ENCODE assay signal across 8 cellular contexts in genomic region chr2:128027801-128028667, GRCh38. TPM values are rescaled to one million over a fixed set of nuclear protein-coding genes. Genes with fewer than 3 reads are reported as not detected.
A peak's percentile ranks its signal among the peaks of the same experiment; 100 is the strongest.
DNase-seq lines count a peak whose midpoint lies in the region; ATAC-seq and TF ChIP-seq lines count a peak whose summit lies in the region.

TSS of gene SAP130 (minus strand) at chr2:128028059. CDS start at chr2:128026292, 1,767 bp downstream.

- H3K9ac ChIP-seq in parathyroid adenoma, result peak within 1 kb of the TSS; percentile 85

- H3K36me3 ChIP-seq in cardiac muscle cell (peaks cover 2% of the 10 kb centered on the region), parathyroid adenoma (ENCODE audit: control insufficient read depth, insufficient read depth, low read length) (no peaks in the 10 kb centered on the region), tibial nerve (peaks cover 0 to 3% (median 0%) of the 10 kb centered on the region in 3 donors)

- TF ChIP-seq EP300 in tibial nerve (IDR thresholded peaks at IDR 0.05), result peak; percentile 62 to 64

- TF ChIP-seq CTCF in GM13976 (IDR thresholded peaks at IDR 0.05; ENCODE audit: borderline replicate concordance, control extremely low read depth, extremely low read depth, insufficient read depth, missing control alignments) (no peak), cardiac muscle cell (IDR thresholded peaks at IDR 0.05; ENCODE audit: low read depth, low read length) (no peak), parathyroid adenoma (IDR thresholded peaks at IDR 0.05) (no peak), tibial nerve (IDR thresholded peaks at IDR 0.05) (no peak)

- no peaks in the 10 kb centered on the region for H3K9me3 Mint-ChIP-seq in activated naive CD8-positive, alpha-beta T cell treated with anti-CD3 and anti-CD28 coated beads, Interleukin-2, amount 50 U/mL, for 24 hours

- no peaks in the 10 kb centered on the region for H3K36me3 Mint-ChIP-seq in activated naive CD8-positive, alpha-beta T cell treated with anti-CD3 and anti-CD28 coated beads, Interleukin-2, amount 50 U/mL, for 24 hours (ENCODE audit: low read depth)

- H3K4me3 ChIP-seq in cardiac muscle cell (peak within 1 kb of the TSS; percentile 93), parathyroid adenoma (ENCODE audit: low read depth, low read length) (peak within 1 kb of the TSS; percentile 89), tibial nerve (peak within 1 kb of the TSS; percentile 70 to 97 (median 80))

- H3K27me3 ChIP-seq in cardiac muscle cell, result peaks cover 5% of the 10 kb centered on the region
- no peaks in the 10 kb centered on the region for H3K27me3 ChIP-seq in parathyroid adenoma (ENCODE audit: control insufficient read depth, insufficient read depth, low read length)
- H3K27me3 ChIP-seq in tibial nerve, result no peaks in the 10 kb centered on the region

- in situ Hi-C loops in GM13976 (cut with MboI; ENCODE audit: low sequenced_read_pairs, unreplicated experiment), result no loop called here

- peaks cover 16% of the 10 kb centered on the region for H3K4me1 Mint-ChIP-seq in activated naive CD8-positive, alpha-beta T cell treated with anti-CD3 and anti-CD28 coated beads, Interleukin-2, amount 50 U/mL, for 24 hours

- DNase-seq in GM13976 (ENCODE audit: low spot score) (peak; percentile 98), NCI-H1436 treated with DMSO at 0.1 percent for 48 hours (lab: John Stamatoyannopoulos, UW) (peak; percentile 38), T follicular helper cell (ENCODE audit: low read depth) (peak; percentile 98), cardiac muscle cell (ENCODE audit: low read depth in 1 of 2, low spot score in 1 of 2) (peak; percentile 98), tibial nerve (ENCODE audit: low spot score in 2 of 2) (peak; percentile 96 to 98)
- peak; percentile 98 for DNase-seq in activated naive CD8-positive, alpha-beta T cell treated with anti-CD3 and anti-CD28 coated beads, Interleukin-2, amount 50 U/mL, for 24 hours

- no peaks in the 10 kb centered on the region for H3K27me3 Mint-ChIP-seq in activated naive CD8-positive, alpha-beta T cell treated with anti-CD3 and anti-CD28 coated beads, Interleukin-2, amount 50 U/mL, for 24 hours

- peak within 1 kb of the TSS; percentile 92 for H2AFZ ChIP-seq in parathyroid adenoma

- no peaks in the 10 kb centered on the region for H3K9me3 ChIP-seq in cardiac muscle cell (ENCODE audit: low read depth)
- H3K9me3 ChIP-seq in parathyroid adenoma (ENCODE audit: control insufficient read depth, low read length), result no peaks in the 10 kb centered on the region
- no peaks in the 10 kb centered on the region for H3K9me3 ChIP-seq in tibial nerve

- peak within 1 kb of the TSS; percentile 85 for H3K4me2 ChIP-seq in parathyroid adenoma (ENCODE audit: low read length)

- peaks cover 28% of the 10 kb centered on the region for H3K79me2 ChIP-seq in parathyroid adenoma

- peak within 1 kb of the TSS; percentile 82 for H3K27ac Mint-ChIP-seq in activated naive CD8-positive, alpha-beta T cell treated with anti-CD3 and anti-CD28 coated beads, Interleukin-2, amount 50 U/mL, for 24 hours

- H3K4me3 Mint-ChIP-seq in activated naive CD8-positive, alpha-beta T cell treated with anti-CD3 and anti-CD28 coated beads, Interleukin-2, amount 50 U/mL, for 24 hours, result peak within 1 kb of the TSS; percentile 88

- ATAC-seq in HG02852 (IDR thresholded peaks at IDR 0.05; ENCODE audit: unreplicated experiment), result peak; percentile 81
- peak; percentile 82 for ATAC-seq in activated naive CD8-positive, alpha-beta T cell treated with anti-CD3 and anti-CD28 coated beads, Interleukin-2, amount 50 U/mL, for 24 hours

- H3K4me1 ChIP-seq in cardiac muscle cell (ENCODE audit: low read depth), result no peaks in the 10 kb centered on the region
- peaks cover 4% of the 10 kb centered on the region for H3K4me1 ChIP-seq in parathyroid adenoma
- H3K4me1 ChIP-seq in tibial nerve, result peaks cover 0 to 22% (median 0%) of the 10 kb centered on the region in 4 donors

- TF ChIP-seq POLR2A in tibial nerve (IDR thresholded peaks at IDR 0.05), result peak; percentile 33 to 61

- H3K27ac ChIP-seq in cardiac muscle cell (peak within 1 kb of the TSS; percentile 93), parathyroid adenoma (peak within 1 kb of the TSS; percentile 94), tibial nerve (peak within 1 kb of the TSS; percentile 82 to 97 (median 96))

- WGBS in tibial nerve, 2 donors, result 0 to 1% methylated on average over 68 to 71 of the region's 106 CpGs

RNA-seq across cellular contexts. Expression of gene SAP130, which starts in this region (rescaled TPM):
- total RNA-seq in cardiac muscle cell (18.6 and 19.5 TPM in 2 replicates), tibial nerve (10 to 100 TPM in 2 of 4 donors, 1 to 10 TPM in 2; 6.1 to 14.2 (median 10.6) TPM)
- 22.8 and 23.9 TPM in 2 replicates for polyA plus RNA-seq in cardiac muscle cell

Comparison
In these comparisons a context has a peak if more than half of its experiments do, and no peak if none do; other contexts are left out.
1. Peak in every context shown above with its lines: DNase-seq, ATAC-seq, H3K4me3 ChIP-seq and H3K27ac ChIP-seq.
2. DNase-seq: peak in every context shown above with its lines; median percentile 98 in GM13976; 98 in T follicular helper cell; 98 in activated naive CD8-positive, alpha-beta T cell treated with anti-CD3 and anti-CD28 coated beads, Interleukin-2, amount 50 U/mL, for 24 hours; 98 in cardiac muscle cell; 97 in tibial nerve; 38 in NCI-H1436 treated with DMSO at 0.1 percent for 48 hours.